9 cellular contexts compared by ENCODE assay signal in the genomic region with DNA sequence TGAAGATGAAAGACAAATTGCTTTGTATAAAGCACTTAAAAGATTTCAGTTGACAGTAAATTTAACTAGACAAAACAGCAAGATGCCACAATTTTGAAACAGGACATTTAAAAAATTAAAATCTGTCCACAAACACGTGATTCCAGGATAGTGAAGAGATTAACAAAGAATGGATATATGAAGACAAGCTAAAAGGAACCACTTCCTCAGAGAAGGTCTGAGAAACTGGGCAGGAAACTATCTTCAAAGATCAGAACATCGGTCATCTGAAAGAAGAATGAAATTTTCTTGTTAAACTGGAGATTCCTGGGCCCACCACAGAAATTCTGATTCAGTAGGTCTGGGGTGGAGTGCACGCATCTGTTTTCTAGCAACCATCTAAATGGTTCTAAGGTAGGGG. TPM values are rescaled to one million over a fixed set of nuclear protein-coding genes. Genes with fewer than 3 reads are reported as not detected.
DNase-seq lines count a peak whose midpoint lies in the region; ATAC-seq and TF ChIP-seq lines count a peak whose summit lies in the region.
"Had no signal": no experiment of that assay in that cellular context is flagged by ENCODE, and none has a peak within 500 bp of the region (broad histone marks: within the 10 kb centered on the region; RNA-seq: fewer than 3 reads in every experiment).

No MANE protein-coding gene starts in this region.

- peaks cover 12% of the 10 kb centered on the region for H3K36me3 Mint-ChIP-seq in activated naive CD8-positive, alpha-beta T cell treated with anti-CD3 and anti-CD28 coated beads for 36 hours
- H3K36me3 Mint-ChIP-seq in memory B cell = peaks cover 11% of the 10 kb centered on the region

- no peaks in the 10 kb centered on the region for H3K9me3 Mint-ChIP-seq in activated naive CD8-positive, alpha-beta T cell treated with anti-CD3 and anti-CD28 coated beads for 36 hours
- H3K9me3 Mint-ChIP-seq in memory B cell = no peaks in the 10 kb centered on the region

- TF ChIP-seq POLR2A in HCT116 (IDR thresholded peaks at IDR 0.05; ENCODE audit: borderline replicate concordance, extremely low read depth, insufficient read depth, insufficient read length) = no peak

- H3K4me1 Mint-ChIP-seq in activated naive CD8-positive, alpha-beta T cell treated with anti-CD3 and anti-CD28 coated beads for 36 hours = peaks cover 32% of the 10 kb centered on the region
- H3K4me1 Mint-ChIP-seq in memory B cell = peaks cover 14% of the 10 kb centered on the region

- H2AFZ ChIP-seq in HCT116 (ENCODE audit: low read depth, low read length, poor library complexity, severe bottlenecking) = no peak overlapping the region

- no peaks in the 10 kb centered on the region for H3K36me3 ChIP-seq in HCT116 (ENCODE audit: control insufficient read depth in 1 of 2, insufficient read depth in 2 of 2, low read length in 2 of 2)

- DNase-seq in AG08395 (ENCODE audit: low spot score) (peak; percentile 3), HCT116 (ENCODE audit: low read depth, low spot score) (no peak), memory B cell (ENCODE audit: low spot score in 2 of 2) (no peak), DMS114 treated with DMSO at 0.1 percent for 48 hours (lab: John Stamatoyannopoulos, UW; ENCODE audit: unreplicated experiment) (no peak), foreskin keratinocyte (no peak)
- no peak for DNase-seq in activated naive CD8-positive, alpha-beta T cell treated with anti-CD3 and anti-CD28 coated beads for 36 hours
- DNase-seq: SJCRH30 had no signal

- H3K9me3 ChIP-seq in HCT116 (ENCODE audit: control insufficient read depth in 1 of 2, insufficient read depth in 1 of 2, low read depth in 1 of 2, low read length in 2 of 2) = no peaks in the 10 kb centered on the region
- H3K9me3 ChIP-seq: SJCRH30 had no signal

- no TSS peak for BruUV-seq in HCT116 (replicated peaks; lab: Mats Ljungman, UMichigan)

- CTCF ChIA-PET in HCT116 (lab: Charles Lee) = no interaction called here

- no peaks in the 10 kb centered on the region for H3K27me3 ChIP-seq in HCT116 (ENCODE audit: insufficient read depth, low read length)
- H3K27me3 ChIP-seq in foreskin keratinocyte = no peaks in the 10 kb centered on the region
- H3K27me3 ChIP-seq: SJCRH30 had no signal

- H3K4me3 ChIP-seq in HCT116 (replicated peaks in 1 of 2; ENCODE audit: low read depth in 1 of 2, low read length in 2 of 2) = peak overlapping the region; percentile 63 to 77

- RAD21 ChIA-PET in HCT116 (lab: Charles Lee; ENCODE audit: low non-redundant PET in 1 of 2, low total read pairs in 2 of 2, uncharacterized antibody in 2 of 2, unreplicated experiment in 2 of 2) = no interaction called here

- intact Hi-C loops in HCT116 (cut with micrococcal nuclease) = loop anchor here (10.0 kb wide), 1 partner anchor 153 kb away; a partner anchor contains a TSS

- peaks cover 3 to 11% of the 10 kb centered on the region in 2 experiments; a peak in 2 of 4 replicates for H3K4me1 ChIP-seq in HCT116 (ENCODE audit: control insufficient read depth in 1 of 2, insufficient read depth in 2 of 2, low read length in 2 of 2)
- peaks cover 4% of the 10 kb centered on the region for H3K4me1 ChIP-seq in foreskin keratinocyte
- H3K4me1 ChIP-seq: SJCRH30 had no signal

- H3K27ac Mint-ChIP-seq in activated naive CD8-positive, alpha-beta T cell treated with anti-CD3 and anti-CD28 coated beads for 36 hours = peak overlapping the region; percentile 9
- peak overlapping the region; percentile 8 for H3K27ac Mint-ChIP-seq in memory B cell

- no peaks in the 10 kb centered on the region for H3K9me2 ChIP-seq in HCT116 (ENCODE audit: insufficient read depth)

- H3K4me3 Mint-ChIP-seq in activated naive CD8-positive, alpha-beta T cell treated with anti-CD3 and anti-CD28 coated beads for 36 hours = peak overlapping the region; percentile 88
- H3K4me3 Mint-ChIP-seq in memory B cell = peak overlapping the region; percentile 57

- no peaks in the 10 kb centered on the region for H3K27me3 Mint-ChIP-seq in activated naive CD8-positive, alpha-beta T cell treated with anti-CD3 and anti-CD28 coated beads for 36 hours
- H3K27me3 Mint-ChIP-seq in memory B cell = no peaks in the 10 kb centered on the region

- H3K27ac ChIP-seq in HCT116 (ENCODE audit: low read depth, low read length) = no peak overlapping the region
- H3K27ac ChIP-seq in foreskin keratinocyte = no peak overlapping the region
- H3K27ac ChIP-seq: SJCRH30 had no signal

- ATAC-seq in HCT116 (no peak), memory B cell (ENCODE audit: low read depth) (no peak), GM21723 (IDR thresholded peaks at IDR 0.05; ENCODE audit: unreplicated experiment) (no peak), GM19397 (IDR thresholded peaks at IDR 0.05; ENCODE audit: unreplicated experiment) (no peak), foreskin keratinocyte (no peak)

- peaks cover 25% of the 10 kb centered on the region for H3K79me2 ChIP-seq in HCT116 (ENCODE audit: insufficient read depth, low read length)

- no peaks in the 10 kb centered on the region for H4K20me1 ChIP-seq in HCT116 (ENCODE audit: insufficient read depth)

- peak overlapping the region; percentile 79 for H3K4me2 ChIP-seq in HCT116 (ENCODE audit: low read length)

- peak overlapping the region; percentile 79 for H3K9ac ChIP-seq in HCT116 (ENCODE audit: low read length)

- TF ChIP-seq CTCF in HCT116 (IDR thresholded peaks at IDR 0.05 in 2 of 3, conservative IDR thresholded peaks at IDR 0.05 in 1 of 3; ENCODE audit: borderline replicate concordance in 1 of 3, insufficient read depth in 1 of 3, low read depth in 2 of 3, low read length in 2 of 3) (no peak), foreskin keratinocyte (conservative IDR thresholded peaks at IDR 0.05) (no peak)

- POLR2A ChIA-PET in HCT116 (lab: Charles Lee) = no interaction called here

- TF ChIP-seq RAD21 in HCT116 (IDR thresholded peaks at IDR 0.05; ENCODE audit: low read depth) = no peak

TF ChIP-seq in HCT116, 20 proteins besides CTCF, POLR2A, EP300 and RAD21 (continues in another document):
- TF ChIP-seq SP1 (IDR thresholded peaks at IDR 0.05; ENCODE audit: low read depth) (no peak), YY1 (IDR thresholded peaks at IDR 0.05; ENCODE audit: extremely low read depth, insufficient replicate concordance, low read depth, low read length) (no peak), EGR1 (IDR thresholded peaks at IDR 0.05; ENCODE audit: low read depth) (no peak), TCF7L2 (IDR thresholded peaks at IDR 0.05; ENCODE audit: borderline replicate concordance, extremely low read depth, insufficient read depth, insufficient read length) (no peak), SIN3A (IDR thresholded peaks at IDR 0.05; ENCODE audit: low read depth) (no peak), EZH2phosphoT487 (IDR thresholded peaks at IDR 0.05; ENCODE audit: borderline replicate concordance) (no peak), POLR2AphosphoS5 (IDR thresholded peaks at IDR 0.05; ENCODE audit: low read depth, low read length) (no peak), ELF1 (IDR thresholded peaks at IDR 0.05; ENCODE audit: borderline replicate concordance, low read depth) (no peak), CBX3 (IDR thresholded peaks at IDR 0.05; ENCODE audit: low read depth) (no peak), FOSL1 (IDR thresholded peaks at IDR 0.05; ENCODE audit: low read depth) (no peak)
- TF ChIP-seq, protein P1, sequence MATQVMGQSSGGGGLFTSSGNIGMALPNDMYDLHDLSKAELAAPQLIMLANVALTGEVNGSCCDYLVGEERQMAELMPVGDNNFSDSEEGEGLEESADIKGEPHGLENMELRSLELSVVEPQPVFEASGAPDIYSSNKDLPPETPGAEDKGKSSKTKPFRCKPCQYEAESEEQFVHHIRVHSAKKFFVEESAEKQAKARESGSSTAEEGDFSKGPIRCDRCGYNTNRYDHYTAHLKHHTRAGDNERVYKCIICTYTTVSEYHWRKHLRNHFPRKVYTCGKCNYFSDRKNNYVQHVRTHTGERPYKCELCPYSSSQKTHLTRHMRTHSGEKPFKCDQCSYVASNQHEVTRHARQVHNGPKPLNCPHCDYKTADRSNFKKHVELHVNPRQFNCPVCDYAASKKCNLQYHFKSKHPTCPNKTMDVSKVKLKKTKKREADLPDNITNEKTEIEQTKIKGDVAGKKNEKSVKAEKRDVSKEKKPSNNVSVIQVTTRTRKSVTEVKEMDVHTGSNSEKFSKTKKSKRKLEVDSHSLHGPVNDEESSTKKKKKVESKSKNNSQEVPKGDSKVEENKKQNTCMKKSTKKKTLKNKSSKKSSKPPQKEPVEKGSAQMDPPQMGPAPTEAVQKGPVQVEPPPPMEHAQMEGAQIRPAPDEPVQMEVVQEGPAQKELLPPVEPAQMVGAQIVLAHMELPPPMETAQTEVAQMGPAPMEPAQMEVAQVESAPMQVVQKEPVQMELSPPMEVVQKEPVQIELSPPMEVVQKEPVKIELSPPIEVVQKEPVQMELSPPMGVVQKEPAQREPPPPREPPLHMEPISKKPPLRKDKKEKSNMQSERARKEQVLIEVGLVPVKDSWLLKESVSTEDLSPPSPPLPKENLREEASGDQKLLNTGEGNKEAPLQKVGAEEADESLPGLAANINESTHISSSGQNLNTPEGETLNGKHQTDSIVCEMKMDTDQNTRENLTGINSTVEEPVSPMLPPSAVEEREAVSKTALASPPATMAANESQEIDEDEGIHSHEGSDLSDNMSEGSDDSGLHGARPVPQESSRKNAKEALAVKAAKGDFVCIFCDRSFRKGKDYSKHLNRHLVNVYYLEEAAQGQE (IDR thresholded peaks at IDR 0.05; ENCODE audit: low read depth) = no peak

RNA-seq across cellular contexts. Expression of a gene that starts 1.4 kb away (rescaled TPM):
- 11.9 TPM for total RNA-seq in HCT116 (2021; ENCODE audit: unreplicated experiment)
- polyA plus RNA-seq in HCT116 (2012) = 3.9 and 4.6 TPM in 2 replicates
- total RNA-seq in activated naive CD8-positive, alpha-beta T cell treated with anti-CD3 and anti-CD28 coated beads for 36 hours = 10 to 100 TPM; 23.0 to 26.3 TPM
- 23.7 and 25.5 TPM in 2 replicates for total RNA-seq in foreskin keratinocyte
- 14.4 and 18.3 TPM in 2 replicates for polyA plus RNA-seq in foreskin keratinocyte

RNA-seq across cellular contexts. Expression of a gene that starts 1.5 kb away (rescaled TPM):
- 15.6 TPM for total RNA-seq in HCT116 (2021; ENCODE audit: unreplicated experiment)
- polyA plus RNA-seq in HCT116 (2012) = 5.8 and 7.2 TPM in 2 replicates
- total RNA-seq in activated naive CD8-positive, alpha-beta T cell treated with anti-CD3 and anti-CD28 coated beads for 36 hours = 10 to 100 TPM; 18.9 to 21.6 TPM
- total RNA-seq in foreskin keratinocyte = 22.2 and 23.2 TPM in 2 replicates
- polyA plus RNA-seq in foreskin keratinocyte = 9.8 and 9.9 TPM in 2 replicates
